Comparison of ENCODE assay signal across 31 cellular contexts in the genomic region with DNA sequence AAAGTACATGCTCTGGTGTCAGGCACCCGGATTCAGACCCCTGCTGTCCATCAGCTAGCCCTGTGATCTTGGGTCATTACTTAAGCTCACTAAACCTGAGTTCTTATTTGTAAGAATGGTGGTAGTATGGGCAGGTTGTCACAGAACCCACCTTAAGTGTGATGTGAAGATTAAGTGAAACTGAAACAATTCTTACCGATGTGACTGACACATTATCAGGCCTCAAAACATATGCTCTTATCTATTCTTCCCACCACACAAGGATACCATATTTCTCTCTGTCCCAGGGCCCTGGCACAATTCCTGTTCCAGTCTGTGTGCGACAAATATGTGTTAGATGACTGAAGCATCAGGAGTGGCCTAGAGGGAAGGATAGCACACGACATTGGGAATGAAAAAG. TPM values are rescaled to one million over a fixed set of nuclear protein-coding genes. Genes with fewer than 3 reads are reported as not detected.
A peak's percentile ranks its signal among the peaks of the same experiment; 100 is the strongest.
DNase-seq lines count a peak whose midpoint lies in the region; ATAC-seq, FAIRE-seq and TF ChIP-seq lines count a peak whose summit lies in the region.
"Had no signal": no experiment of that assay in that cellular context is flagged by ENCODE, and none has a peak within 500 bp of the region (broad histone marks: within the 10 kb centered on the region; RNA-seq: fewer than 3 reads in every experiment).

No MANE protein-coding gene starts in this region.

- H3K36me3 Mint-ChIP-seq in T-helper 1 cell treated with Interleukin-12 subunit alpha and Interleukin-12 subunit beta and Interleukin-4 antibody, amounts not matched to agents 30 μg/mL and 1 μg/mL, for 36 hours (ENCODE audit: low read depth), result peaks cover 20% of the 10 kb centered on the region
- peaks cover 0 to 4% of the 10 kb centered on the region in 2 donors for H3K36me3 Mint-ChIP-seq in CD4-positive, alpha-beta memory T cell
- peaks cover 8% of the 10 kb centered on the region for H3K36me3 Mint-ChIP-seq in activated CD8-positive, alpha-beta T cell treated with anti-CD3 and anti-CD28 coated beads for 36 hours (ENCODE audit: low read depth)
- H3K36me3 Mint-ChIP-seq in immature natural killer cell, result peaks cover 0 to 15% (median 9%) of the 10 kb centered on the region in 3 donors
- H3K36me3 Mint-ChIP-seq: type B pancreatic cell, WTC11 had no signal

- H3K9me3 ChIP-seq in CD4-positive, alpha-beta memory T cell (ENCODE audit: control insufficient read depth in 1 of 2, low read length in 2 of 2), result no peaks in the 10 kb centered on the region
- no peaks in the 10 kb centered on the region for H3K9me3 ChIP-seq in kidney (ENCODE audit: control insufficient read depth in 1 of 2, low read length in 2 of 2)
- H3K9me3 ChIP-seq: heart right ventricle, psoas muscle had no signal

- H3K9ac ChIP-seq in kidney (ENCODE audit: low read length in 2 of 2), result no peak overlapping the region
- H3K9ac ChIP-seq: BLaER1 treated with 17β-estradiol and CSF1 and Interleukin-3, amounts not matched to agents 10 nM and 100 nM had no signal

- H3K27ac Mint-ChIP-seq in T-helper 1 cell treated with Interleukin-12 subunit alpha and Interleukin-12 subunit beta and Interleukin-4 antibody, amounts not matched to agents 30 μg/mL and 1 μg/mL, for 36 hours, result peak overlapping the region; percentile 41
- peak overlapping the region in 5 of 7 donors; percentile 1 to 93 (median 18) for H3K27ac Mint-ChIP-seq in CD4-positive, alpha-beta memory T cell
- peak overlapping the region; percentile 74 for H3K27ac Mint-ChIP-seq in activated CD8-positive, alpha-beta T cell treated with anti-CD3 and anti-CD28 coated beads for 36 hours
- H3K27ac Mint-ChIP-seq in immature natural killer cell, result peak overlapping the region in 4 of 6 donors; percentile 34 to 72 (median 38)
- H3K27ac Mint-ChIP-seq: GM23338, naive B cell, type B pancreatic cell, WTC11 had no signal

- no peaks in the 10 kb centered on the region for H3K36me3 ChIP-seq in CD4-positive, alpha-beta memory T cell (ENCODE audit: insufficient read depth, low read length)
- no peaks in the 10 kb centered on the region for H3K36me3 ChIP-seq in kidney (ENCODE audit: control insufficient read depth in 1 of 2, insufficient read depth in 2 of 2, low read length in 2 of 2)
- H3K36me3 ChIP-seq: BLaER1 treated with 17β-estradiol and CSF1 and Interleukin-3, amounts not matched to agents 10 nM and 100 nM; brain microvascular endothelial cell; heart right ventricle had no signal

- H3K4me1 Mint-ChIP-seq in T-helper 1 cell treated with Interleukin-12 subunit alpha and Interleukin-12 subunit beta and Interleukin-4 antibody, amounts not matched to agents 30 μg/mL and 1 μg/mL, for 36 hours (ENCODE audit: low read depth), result peaks cover 22% of the 10 kb centered on the region
- H3K4me1 Mint-ChIP-seq in CD4-positive, alpha-beta memory T cell, result peaks cover 18 to 31% (median 24%) of the 10 kb centered on the region in 4 donors
- peaks cover 36% of the 10 kb centered on the region for H3K4me1 Mint-ChIP-seq in activated CD8-positive, alpha-beta T cell treated with anti-CD3 and anti-CD28 coated beads for 36 hours (ENCODE audit: low read depth)
- H3K4me1 Mint-ChIP-seq in immature natural killer cell, result peaks cover 30 to 38% of the 10 kb centered on the region in 2 donors

- intact Hi-C loops in CD4-positive, alpha-beta memory T cell (cut with micrococcal nuclease), result no loop called here
- intact Hi-C loops in activated CD8-positive, alpha-beta T cell treated with anti-CD3 and anti-CD28 coated beads for 36 hours (cut with micrococcal nuclease), result no loop called here
- intact Hi-C loops in kidney (cut with DNase I), result no loop called here

- CTCF ChIA-PET in CD4-positive, alpha-beta memory T cell (lab: Charles Lee; ENCODE audit: partially characterized antibody), result interaction anchor here (1.8 to 2.4 kb wide), 2 partner anchors 13 to 150 kb away, joined by 6 to 9 read pairs; no protein-coding TSS in a partner anchor
- CTCF ChIA-PET in activated CD8-positive, alpha-beta T cell treated with anti-CD3 and anti-CD28 coated beads for 36 hours (lab: Charles Lee), result interaction anchor here (1.2 kb wide), 1 partner anchor 10 kb away, joined by 3 read pairs; no protein-coding TSS in a partner anchor

- ATAC-seq in activated CD8-positive, alpha-beta T cell treated with anti-CD3 and anti-CD28 coated beads for 36 hours, result peak; percentile 24
- ATAC-seq: esophagus mucosa, GM23338, heart right ventricle, psoas muscle, WTC11 had no signal

- no peak overlapping the region for H3K4me3 ChIP-seq in CD4-positive, alpha-beta memory T cell (ENCODE audit: low read length in 2 of 2)
- no peak overlapping the region for H3K4me3 ChIP-seq in kidney (ENCODE audit: low read length in 2 of 2)
- H3K4me3 ChIP-seq: BLaER1 treated with 17β-estradiol and CSF1 and Interleukin-3, amounts not matched to agents 10 nM and 100 nM; GM23338; heart right ventricle; psoas muscle had no signal

- no peaks in the 10 kb centered on the region for H3K27me3 ChIP-seq in CD4-positive, alpha-beta memory T cell (ENCODE audit: insufficient read depth, low read length)
- H3K27me3 ChIP-seq: BLaER1 treated with 17β-estradiol and CSF1 and Interleukin-3, amounts not matched to agents 10 nM and 100 nM; brain microvascular endothelial cell; heart right ventricle had no signal

- H3K9me3 Mint-ChIP-seq in T-helper 1 cell treated with Interleukin-12 subunit alpha and Interleukin-12 subunit beta and Interleukin-4 antibody, amounts not matched to agents 30 μg/mL and 1 μg/mL, for 36 hours, result peaks cover 25% of the 10 kb centered on the region
- H3K9me3 Mint-ChIP-seq in CD4-positive, alpha-beta memory T cell, result peaks cover 0 to 1% (median 0%) of the 10 kb centered on the region in 8 donors
- H3K9me3 Mint-ChIP-seq in activated CD8-positive, alpha-beta T cell treated with anti-CD3 and anti-CD28 coated beads for 36 hours, result peaks cover 8% of the 10 kb centered on the region
- H3K9me3 Mint-ChIP-seq in immature natural killer cell, result peaks cover 0 to 4% (median 0%) of the 10 kb centered on the region in 6 donors
- H3K9me3 Mint-ChIP-seq: GM23338, WTC11 had no signal

- no peak for FAIRE-seq in kidney (lab: Jason Lieb, UNC)

- no peak for TF ChIP-seq CTCF in activated CD8-positive, alpha-beta T cell treated with anti-CD3 and anti-CD28 coated beads for 36 hours (IDR thresholded peaks at IDR 0.05)
- no peak for TF ChIP-seq CTCF in kidney (IDR thresholded peaks at IDR 0.05; ENCODE audit: borderline replicate concordance, extremely low read depth, insufficient read depth)

- POLR2A ChIA-PET in CD4-positive, alpha-beta memory T cell (lab: Charles Lee; ENCODE audit: partially characterized antibody), result interaction anchor here (2.8 to 3.3 kb wide), 2 partner anchors 12 to 82 kb away, joined by 13 to 50 read pairs; a partner anchor contains a TSS
- POLR2A ChIA-PET in activated CD8-positive, alpha-beta T cell treated with anti-CD3 and anti-CD28 coated beads for 36 hours (lab: Charles Lee), result interaction anchor here (0.7 to 1.4 kb wide), 2 partner anchors 10 to 35 kb away, joined by 3 read pairs; no protein-coding TSS in a partner anchor

- no peak overlapping the region for H3K4me3 Mint-ChIP-seq in T-helper 1 cell treated with Interleukin-12 subunit alpha and Interleukin-12 subunit beta and Interleukin-4 antibody, amounts not matched to agents 30 μg/mL and 1 μg/mL, for 36 hours
- H3K4me3 Mint-ChIP-seq in CD4-positive, alpha-beta memory T cell, result peak overlapping the region in 3 of 8 donors; percentile 7 to 34 (median 33)
- no peak overlapping the region for H3K4me3 Mint-ChIP-seq in activated CD8-positive, alpha-beta T cell treated with anti-CD3 and anti-CD28 coated beads for 36 hours
- peak overlapping the region in 4 of 5 donors; percentile 1 to 55 (median 20) for H3K4me3 Mint-ChIP-seq in immature natural killer cell
- H3K4me3 Mint-ChIP-seq: GM23338, naive B cell, type B pancreatic cell, WTC11 had no signal

- no peak overlapping the region for H3K27ac ChIP-seq in CD4-positive, alpha-beta memory T cell (ENCODE audit: low read depth, low read length)
- no peak overlapping the region for H3K27ac ChIP-seq in kidney (ENCODE audit: low read depth in 2 of 2, low read length in 2 of 2)
- H3K27ac ChIP-seq: 22Rv1; BLaER1 treated with 17β-estradiol and CSF1 and Interleukin-3, amounts not matched to agents 10 nM and 100 nM; brain microvascular endothelial cell; heart right ventricle; psoas muscle had no signal

- DNase-seq in T-helper 1 cell (no peak), immature natural killer cell (no peak), NCI-H446 treated with DMSO at 0.1 percent for 48 hours (lab: John Stamatoyannopoulos, UW) (no peak), kidney (no peak), NCI-H2227 treated with DMSO at 0.1 percent for 48 hours (lab: John Stamatoyannopoulos, UW) (no peak)
- no peak for DNase-seq in CD4-positive, alpha-beta memory T cell
- DNase-seq in activated CD8-positive, alpha-beta T cell treated with anti-CD3 and anti-CD28 coated beads for 36 hours, result no peak
- DNase-seq: activated naive CD4-positive, alpha-beta T cell; activated T-cell treated with anti-CD3 and anti-CD28 coated beads, Interleukin-2, amount 50 U/mL, for 1 hour; amygdala; brain microvascular endothelial cell; Calu3; DND-41; foreskin melanocyte; heart right ventricle; kidney glomerular epithelial cell; midbrain; naive B cell; NCI-H82; occipital lobe; psoas muscle; SIG-M5; stimulated activated CD4-positive, alpha-beta T cell treated with anti-CD3 and anti-CD28 coated beads, Interleukin-4, amount 100 ng/mL, for 1 hour; substantia nigra had no signal

- no peaks in the 10 kb centered on the region for H3K27me3 Mint-ChIP-seq in T-helper 1 cell treated with Interleukin-12 subunit alpha and Interleukin-12 subunit beta and Interleukin-4 antibody, amounts not matched to agents 30 μg/mL and 1 μg/mL, for 36 hours (ENCODE audit: low read depth)
- H3K27me3 Mint-ChIP-seq in CD4-positive, alpha-beta memory T cell, result no peaks in the 10 kb centered on the region
- H3K27me3 Mint-ChIP-seq in activated CD8-positive, alpha-beta T cell treated with anti-CD3 and anti-CD28 coated beads for 36 hours, result no peaks in the 10 kb centered on the region
- H3K27me3 Mint-ChIP-seq in immature natural killer cell (ENCODE audit: low read depth in 3 of 3), result peaks cover 0 to 3% (median 0%) of the 10 kb centered on the region in 3 donors
- H3K27me3 Mint-ChIP-seq: naive B cell, type B pancreatic cell had no signal

- peaks cover 27% of the 10 kb centered on the region for H3K4me1 ChIP-seq in CD4-positive, alpha-beta memory T cell (ENCODE audit: insufficient read depth, low read length)
- no peaks in the 10 kb centered on the region for H3K4me1 ChIP-seq in kidney (ENCODE audit: control insufficient read depth in 1 of 2, insufficient read depth in 1 of 2, low read depth in 1 of 2, low read length in 2 of 2)
- H3K4me1 ChIP-seq: psoas muscle had no signal

RNA-seq across cellular contexts. Expression of a gene that starts 11.0 kb away (rescaled TPM):
- 10 to 100 TPM; 56.1 to 60.9 TPM for total RNA-seq in CD4-positive, alpha-beta memory T cell
- 100 to 1,000 TPM in 1 of 2 donors, 10 to 100 TPM in 1; 59.3 to 107 TPM for polyA plus RNA-seq in CD4-positive, alpha-beta memory T cell
- total RNA-seq in activated CD8-positive, alpha-beta T cell treated with anti-CD3 and anti-CD28 coated beads for 36 hours, result 10 to 100 TPM; 18.8 to 22.6 TPM
- polyA plus RNA-seq in immature natural killer cell (100 to 1,000 TPM in 1 of 3 donors, 10 to 100 TPM in 2; 80.7 to 170 (median 81.3) TPM), kidney (ENCODE audit: insufficient read depth, low read depth, low replicate concordance) (21.3 TPM)
- total RNA-seq in kidney, result 34.1 TPM

Comparison
In these comparisons a context has a peak if more than half of its experiments do, and no peak if none do; other contexts are left out.
1. H3K27ac Mint-ChIP-seq: peak in every context shown above with its lines; median percentile 74 in activated CD8-positive, alpha-beta T cell treated with anti-CD3 and anti-CD28 coated beads for 36 hours; 41 in T-helper 1 cell treated with Interleukin-12 subunit alpha and Interleukin-12 subunit beta and Interleukin-4 antibody, amounts not matched to agents 30 μg/mL and 1 μg/mL, for 36 hours; 38 in immature natural killer cell; 18 in CD4-positive, alpha-beta memory T cell.
2. H3K4me3 Mint-ChIP-seq: peak in immature natural killer cell (4 of 5); none in T-helper 1 cell treated with Interleukin-12 subunit alpha and Interleukin-12 subunit beta and Interleukin-4 antibody, amounts not matched to agents 30 μg/mL and 1 μg/mL, for 36 hours (single experiment) and activated CD8-positive, alpha-beta T cell treated with anti-CD3 and anti-CD28 coated beads for 36 hours (single experiment).